Comparison of ENCODE assay signal across 20 cellular contexts in the genomic region with DNA sequence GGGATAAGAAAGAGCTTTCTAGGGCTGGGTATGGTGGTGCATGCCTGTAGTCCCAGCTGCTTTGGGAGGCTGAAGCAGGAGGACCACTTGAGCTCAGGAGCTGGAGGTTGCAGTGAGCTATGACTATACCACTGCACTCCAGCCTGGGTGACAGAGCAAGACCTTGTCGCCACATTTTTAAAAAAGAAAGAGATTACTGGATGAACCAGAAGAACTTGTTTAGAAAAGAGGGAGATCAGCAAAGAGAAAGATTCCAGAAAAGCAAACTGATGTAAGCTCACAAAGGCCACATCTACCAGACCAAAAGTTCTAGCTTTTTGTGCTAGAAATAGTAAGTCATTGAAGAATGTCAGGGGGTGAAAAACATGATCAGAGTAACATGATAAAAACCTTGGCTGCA.
DNase-seq lines count a peak whose midpoint lies in the region; ATAC-seq and TF ChIP-seq lines count a peak whose summit lies in the region.
"Had no signal": no experiment of that assay in that cellular context is flagged by ENCODE, and none has a peak within 500 bp of the region (broad histone marks: within the 10 kb centered on the region; RNA-seq: fewer than 3 reads in every experiment).

No MANE protein-coding gene starts in this region.

- no TSS peak for BruUV-seq in Caco-2 (replicated peaks; lab: Mats Ljungman, UMichigan)

- TF ChIP-seq CTCF in C4-2B (conservative IDR thresholded peaks at IDR 0.05) (no peak), Caco-2 (IDR thresholded peaks at IDR 0.05; ENCODE audit: insufficient read depth in 1 of 2, low read depth in 1 of 2, low read length in 1 of 2, severe bottlenecking in 1 of 2, unreplicated experiment in 1 of 2) (no peak), nephron progenitor cell (IDR thresholded peaks at IDR 0.05) (no peak)

- no peak for TF ChIP-seq POLR2A in erythroblast (IDR thresholded peaks at IDR 0.05; ENCODE audit: low read length)

- H3K4me1 Mint-ChIP-seq in Caco-2 (ENCODE audit: low read depth, unreplicated experiment): peaks cover 7% of the 10 kb centered on the region
- H3K4me1 Mint-ChIP-seq in effector memory CD8-positive, alpha-beta T cell (ENCODE audit: low read depth in 2 of 2): no peaks in the 10 kb centered on the region
- H3K4me1 Mint-ChIP-seq in naive thymus-derived CD4-positive, alpha-beta T cell: peaks cover 0 to 33% (median 20%) of the 10 kb centered on the region in 7 donors
- H3K4me1 Mint-ChIP-seq in nephron progenitor cell: no peaks in the 10 kb centered on the region
- H3K4me1 Mint-ChIP-seq: GM23338 had no signal

- intact Hi-C loops in Caco-2 (cut with micrococcal nuclease; ENCODE audit: unreplicated experiment): no loop called here
- intact Hi-C loops in naive thymus-derived CD4-positive, alpha-beta T cell (cut with micrococcal nuclease): no loop called here

- H3K27ac Mint-ChIP-seq in Caco-2 (ENCODE audit: unreplicated experiment) (peak overlapping the region; percentile 56), nephron progenitor cell (no peak overlapping the region)
- H3K27ac Mint-ChIP-seq in effector memory CD8-positive, alpha-beta T cell: peak overlapping the region; percentile 11 to 33
- H3K27ac Mint-ChIP-seq in naive thymus-derived CD4-positive, alpha-beta T cell: peak overlapping the region in 5 of 9 donors; percentile 32 to 79 (median 46)
- H3K27ac Mint-ChIP-seq: GM23338 had no signal

- H3K27me3 Mint-ChIP-seq in Caco-2 (ENCODE audit: insufficient read depth, unreplicated experiment) (no peaks in the 10 kb centered on the region), nephron progenitor cell (ENCODE audit: low read depth, poor library complexity) (no peaks in the 10 kb centered on the region)
- no peaks in the 10 kb centered on the region for H3K27me3 Mint-ChIP-seq in effector memory CD8-positive, alpha-beta T cell
- no peaks in the 10 kb centered on the region for H3K27me3 Mint-ChIP-seq in naive thymus-derived CD4-positive, alpha-beta T cell

- peak overlapping the region; percentile 40 for H3K27ac ChIP-seq in C4-2B
- H3K27ac ChIP-seq in naive thymus-derived CD4-positive, alpha-beta T cell (ENCODE audit: low read depth, low read length): no peak overlapping the region

- POLR2A ChIA-PET in Caco-2 (lab: Charles Lee): no interaction called here
- POLR2A ChIA-PET in naive thymus-derived CD4-positive, alpha-beta T cell (lab: Charles Lee): no interaction called here

- no peaks in the 10 kb centered on the region for H3K4me1 ChIP-seq in Caco-2
- no peaks in the 10 kb centered on the region for H3K4me1 ChIP-seq in naive thymus-derived CD4-positive, alpha-beta T cell (ENCODE audit: control insufficient read depth in 2 of 2, insufficient read depth in 2 of 2, low read length in 2 of 2)
- H3K4me1 ChIP-seq: HAP-1 had no signal

- CTCF ChIA-PET in Caco-2 (lab: Charles Lee): interaction anchor here (1.8 kb wide), 1 partner anchor 11 kb away, joined by 4 read pairs; no protein-coding TSS in a partner anchor
- CTCF ChIA-PET in naive thymus-derived CD4-positive, alpha-beta T cell (lab: Charles Lee): interaction anchor here (0.6 to 4.8 kb wide), 2 partner anchors 11 to 431 kb away, joined by 3 to 31 read pairs; no protein-coding TSS in a partner anchor

- H3K27me3 ChIP-seq in Caco-2 (replicated peaks; ENCODE audit: control insufficient read depth, insufficient read depth, low read length): no peaks in the 10 kb centered on the region
- H3K27me3 ChIP-seq in naive thymus-derived CD4-positive, alpha-beta T cell (ENCODE audit: control insufficient read depth in 2 of 2, insufficient read depth in 2 of 2, low read length in 2 of 2): no peaks in the 10 kb centered on the region

- H3K4me3 ChIP-seq in Caco-2 (ENCODE audit: low read depth, low read length): no peak overlapping the region
- no peak overlapping the region for H3K4me3 ChIP-seq in naive thymus-derived CD4-positive, alpha-beta T cell (ENCODE audit: low read length)
- H3K4me3 ChIP-seq: GM23338, HAP-1 had no signal

- no peak overlapping the region for H3K4me3 Mint-ChIP-seq in Caco-2 (ENCODE audit: unreplicated experiment)
- no peak overlapping the region for H3K4me3 Mint-ChIP-seq in effector memory CD8-positive, alpha-beta T cell
- no peak overlapping the region for H3K4me3 Mint-ChIP-seq in naive thymus-derived CD4-positive, alpha-beta T cell
- no peak overlapping the region for H3K4me3 Mint-ChIP-seq in nephron progenitor cell
- H3K4me3 Mint-ChIP-seq: GM23338 had no signal

- peaks cover 23% of the 10 kb centered on the region for H3K36me3 Mint-ChIP-seq in Caco-2 (ENCODE audit: insufficient read depth, unreplicated experiment)
- H3K36me3 Mint-ChIP-seq in effector memory CD8-positive, alpha-beta T cell (ENCODE audit: insufficient read depth): peaks cover 38% of the 10 kb centered on the region
- peaks cover 7 to 44% (median 36%) of the 10 kb centered on the region in 5 donors for H3K36me3 Mint-ChIP-seq in naive thymus-derived CD4-positive, alpha-beta T cell
- H3K36me3 Mint-ChIP-seq in nephron progenitor cell (ENCODE audit: low read depth): peaks cover 25% of the 10 kb centered on the region

- H3K9me3 Mint-ChIP-seq in Caco-2 (ENCODE audit: unreplicated experiment) (no peaks in the 10 kb centered on the region), nephron progenitor cell (no peaks in the 10 kb centered on the region)
- H3K9me3 Mint-ChIP-seq in effector memory CD8-positive, alpha-beta T cell: no peaks in the 10 kb centered on the region
- peaks cover 0 to 2% (median 0%) of the 10 kb centered on the region in 11 donors for H3K9me3 Mint-ChIP-seq in naive thymus-derived CD4-positive, alpha-beta T cell
- H3K9me3 Mint-ChIP-seq: GM23338 had no signal

- ATAC-seq in effector memory CD8-positive, alpha-beta T cell (replicated peaks): no peak
- ATAC-seq in naive thymus-derived CD4-positive, alpha-beta T cell: no peak
- ATAC-seq: GM23338, Panc1 had no signal

- H3K9me3 ChIP-seq in Caco-2: no peaks in the 10 kb centered on the region
- H3K9me3 ChIP-seq in naive thymus-derived CD4-positive, alpha-beta T cell (ENCODE audit: control insufficient read depth in 2 of 3, low read length in 3 of 3): no peaks in the 10 kb centered on the region
- H3K9me3 ChIP-seq: HAP-1 had no signal

- H3K36me3 ChIP-seq in Caco-2 (ENCODE audit: control insufficient read depth, insufficient read depth, low read length): no peaks in the 10 kb centered on the region
- H3K36me3 ChIP-seq in naive thymus-derived CD4-positive, alpha-beta T cell (ENCODE audit: control insufficient read depth in 2 of 3, insufficient read depth in 3 of 3, low read length in 3 of 3): peaks cover 4 to 76% (median 5%) of the 10 kb centered on the region in 3 experiments

- DNase-seq in Caco-2 (no peak), DMS53 (lab: John Stamatoyannopoulos, UW) (no peak), nephron progenitor cell (no peak), erythroblast (lab: John Stamatoyannopoulos, UW) (no peak), NCI-H1694 (lab: John Stamatoyannopoulos, UW) (no peak)
- no peak for DNase-seq in effector memory CD8-positive, alpha-beta T cell
- DNase-seq in naive thymus-derived CD4-positive, alpha-beta T cell: no peak
- DNase-seq: Calu3, DMS153, Kasumi-1, MM.1S, NCI-H1092, NCI-H1436, NCI-H1930, NCI-H510A, NCI-H748 treated with DMSO at 0.1 percent for 48 hours had no signal
